In genomic region chr2:10664652-10665051, GRCh38 we compare ENCODE assay signal across 24 cellular contexts.
DNase-seq lines count a peak whose midpoint lies in the region; ATAC-seq, FAIRE-seq and TF ChIP-seq lines count a peak whose summit lies in the region.
"Had no signal": no experiment of that assay in that cellular context is flagged by ENCODE, and none has a peak within 500 bp of the region (broad histone marks: within the 10 kb centered on the region; RNA-seq: fewer than 3 reads in every experiment).

No MANE protein-coding gene starts in this region.

- no peak overlapping the region for H3K4me3 ChIP-seq in HL-60 (replicated peaks; ENCODE audit: insufficient read depth, low read length)
- H3K4me3 ChIP-seq: A549; BLaER1 treated with 17β-estradiol and CSF1 and Interleukin-3, amounts not matched to agents 10 nM and 100 nM; GM23248 had no signal

- no peaks in the 10 kb centered on the region for H3K27me3 ChIP-seq in HL-60 (ENCODE audit: insufficient read depth, poor library complexity, severe bottlenecking)
- H3K27me3 ChIP-seq: BE2C; BLaER1 treated with 17β-estradiol and CSF1 and Interleukin-3, amounts not matched to agents 10 nM and 100 nM had no signal

- DNase-seq in DMS53 (lab: John Stamatoyannopoulos, UW) (peak; percentile 2), DMS53 treated with DMSO at 0.1 percent for 48 hours (lab: John Stamatoyannopoulos, UW; ENCODE audit: unreplicated experiment) (no peak), HL-60 (ENCODE audit: low read depth in 1 of 2, low spot score in 1 of 2) (no peak), NCI-H526 treated with DMSO at 0.1 percent for 48 hours (lab: John Stamatoyannopoulos, UW) (peak; percentile 12), substantia nigra (lab: John Stamatoyannopoulos, UW) (no peak), DMS 273 treated with DMSO at 0.1 percent for 48 hours (lab: John Stamatoyannopoulos, UW) (no peak)
- DNase-seq: 8988T; ACHN; AML-193; BE2C; CD4-positive, alpha-beta memory T cell; COR-L47; DND-41; GM23248; H7; HCEC 1CT had no signal

- no peak for ATAC-seq in GM18861 (IDR thresholded peaks at IDR 0.05; ENCODE audit: unreplicated experiment)
- ATAC-seq: A549 had no signal

- H3K27ac ChIP-seq in HL-60 (replicated peaks): peak overlapping the region; percentile 60
- no peak overlapping the region for H3K27ac ChIP-seq in substantia nigra (ENCODE audit: low read depth, low read length, poor library complexity, severe bottlenecking)
- H3K27ac ChIP-seq: A549; BLaER1 treated with 17β-estradiol and CSF1 and Interleukin-3, amounts not matched to agents 10 nM and 100 nM; GM23248 had no signal

- TF ChIP-seq CTCF in HL-60 (IDR thresholded peaks at IDR 0.05; ENCODE audit: insufficient read depth, low read length): no peak

- FAIRE-seq in islet of Langerhans (lab: Jason Lieb, UNC): peak; percentile 85
- FAIRE-seq: A549, G401.6, GM12892, GM19239, H1 had no signal

Comparison
In these comparisons a context has a peak if more than half of its experiments do, and no peak if none do; other contexts are left out.
1. DNase-seq: peak in DMS53 (single experiment) and NCI-H526 treated with DMSO at 0.1 percent for 48 hours (single experiment); none in DMS53 treated with DMSO at 0.1 percent for 48 hours (single experiment), HL-60 (0 of 2), substantia nigra (0 of 49) and DMS 273 treated with DMSO at 0.1 percent for 48 hours (single experiment).